Comparison of ENCODE assay signal across 10 cellular contexts in the genomic region with DNA sequence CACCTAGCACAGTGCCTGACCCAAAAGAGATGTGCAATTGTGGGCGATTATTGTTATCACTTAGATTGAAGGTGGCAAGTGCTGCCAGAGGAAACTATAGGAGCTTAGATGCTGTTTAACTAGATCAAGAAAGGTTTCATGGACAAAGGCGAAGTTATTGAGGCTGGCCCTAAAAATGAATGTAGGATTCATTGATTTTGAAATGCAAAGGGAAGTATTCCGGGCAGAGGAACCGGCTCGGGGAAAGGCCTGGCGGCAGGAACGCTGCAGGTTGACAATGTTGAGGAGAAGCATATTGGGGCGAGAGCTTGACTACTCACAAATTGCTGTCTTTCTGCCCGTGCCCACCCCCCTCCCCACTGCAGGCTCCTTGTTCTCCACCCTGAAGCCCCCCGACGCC. TPM values are rescaled to one million over a fixed set of nuclear protein-coding genes. Genes with fewer than 3 reads are reported as not detected.
DNase-seq lines count a peak whose midpoint lies in the region; ATAC-seq and TF ChIP-seq lines count a peak whose summit lies in the region.
"Had no signal": no experiment of that assay in that cellular context is flagged by ENCODE, and none has a peak within 500 bp of the region (broad histone marks: within the 10 kb centered on the region; RNA-seq: fewer than 3 reads in every experiment).

No MANE protein-coding gene starts in this region.

- no peaks in the 10 kb centered on the region for H3K9me3 Mint-ChIP-seq in nephron

- H3K4me3 ChIP-seq in AG10803 (ENCODE audit: low read length) (peak overlapping the region; percentile 17; the same call in 1 of the 2 replicates), H7 (ENCODE audit: insufficient read depth, low read depth, low read length) (peak overlapping the region; percentile 33), coronary artery (peak overlapping the region; percentile 74)

- no peak for ATAC-seq in GM18909 (IDR thresholded peaks at IDR 0.05; ENCODE audit: poor library complexity, unreplicated experiment)
- no peak for ATAC-seq in GM21423 (IDR thresholded peaks at IDR 0.05; ENCODE audit: unreplicated experiment)
- no peak for ATAC-seq in HG03097 (IDR thresholded peaks at IDR 0.05; ENCODE audit: low FRiP score, unreplicated experiment)

- H3K4me1 Mint-ChIP-seq in nephron, result peaks cover 4% of the 10 kb centered on the region

- H3K27me3 Mint-ChIP-seq in nephron (ENCODE audit: low read depth), result peaks cover 93% of the 10 kb centered on the region

- H3K4me3 Mint-ChIP-seq in nephron, result peak overlapping the region; percentile 64 to 69 (median 68)

- no peaks in the 10 kb centered on the region for H3K36me3 ChIP-seq in H7 (replicated peaks; ENCODE audit: control insufficient read depth, insufficient read depth, low read length)
- H3K36me3 ChIP-seq: thyroid gland had no signal

- DNase-seq in AG10803 (ENCODE audit: low read depth) (no peak), H7 (no peak), coronary artery (ENCODE audit: low spot score) (no peak), anterior cingulate cortex (lab: John Stamatoyannopoulos, UW) (no peak)
- DNase-seq: activated CD4-positive, alpha-beta T cell treated with anti-CD3 and anti-CD28 coated beads for 4 hours had no signal

- H3K27ac Mint-ChIP-seq in nephron, result no peak overlapping the region

- TF ChIP-seq CTCF in AG10803 (conservative IDR thresholded peaks at IDR 0.05; ENCODE audit: low read length) (no peak; the same call in 1 of the 2 replicates), coronary artery (IDR thresholded peaks at IDR 0.05) (no peak), nephron (IDR thresholded peaks at IDR 0.05; ENCODE audit: unreplicated experiment in 3 of 3) (no peak)

- H3K27ac ChIP-seq in coronary artery, result no peak overlapping the region
- H3K27ac ChIP-seq: thyroid gland had no signal

- H3K36me3 Mint-ChIP-seq in nephron (ENCODE audit: low read depth), result no peaks in the 10 kb centered on the region

- peaks cover 37% of the 10 kb centered on the region for H3K27me3 ChIP-seq in H7 (ENCODE audit: control insufficient read depth, insufficient read depth, low read length)

RNA-seq across cellular contexts. Expression of a gene that starts 37.4 kb away (rescaled TPM):
- total RNA-seq in H7 (2014; rRNA removed; shearing (Covaris generic)), result 57.4 and 62.0 TPM in 2 replicates

RNA-seq across cellular contexts. Expression of a gene that starts 55.2 kb away (rescaled TPM):
- total RNA-seq in H7 (2014; rRNA removed; shearing (Covaris generic)), result 0.14 TPM in 1 of 2 replicates, not detected in the other

Comparison
In these comparisons a context has a peak if more than half of its experiments do, and no peak if none do; other contexts are left out.
1. H3K4me3 ChIP-seq: peak in every context shown above with its lines; median percentile 74 in coronary artery; 33 in H7; 17 in AG10803.